19 cellular contexts compared by ENCODE assay signal in the genomic region with DNA sequence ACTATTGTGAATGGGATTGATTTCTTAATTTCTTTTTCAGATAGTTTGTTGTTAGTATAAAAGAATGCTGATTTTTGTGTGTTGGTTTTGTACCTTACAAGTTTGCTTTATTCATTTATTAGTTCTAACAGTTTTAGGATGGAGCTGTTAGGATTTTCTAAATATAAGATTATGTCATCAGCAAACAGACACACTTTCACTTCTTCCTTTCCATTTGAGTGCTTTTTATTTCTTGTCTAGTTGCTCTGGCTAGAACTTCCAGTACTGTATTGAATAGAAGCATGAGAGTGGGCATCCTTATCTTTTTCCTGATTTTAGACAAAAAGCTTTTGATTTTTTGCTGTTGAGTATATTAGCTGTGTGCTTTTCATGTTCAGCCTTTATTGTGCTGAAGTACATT.
"Had no signal": no experiment of that assay in that cellular context is flagged by ENCODE, and none has a peak within 500 bp of the region (broad histone marks: within the 10 kb centered on the region; RNA-seq: fewer than 3 reads in every experiment).

No MANE protein-coding gene starts in this region.

- H3K27me3 ChIP-seq: esophagus muscularis mucosa, gastrocnemius medialis, heart right ventricle, testis, tibial nerve, upper lobe of right lung, vagina had no signal

- H3K27ac Mint-ChIP-seq: dendritic cell treated with granulocyte-macrophage colony-stimulating factor and Interleukin-4, amounts not matched to agents 40 ng/mL and 50 ng/mL, for 4 days; effector memory CD8-positive, alpha-beta T cell; nephron progenitor cell had no signal

- H3K36me3 ChIP-seq: esophagus muscularis mucosa, gastrocnemius medialis, heart right ventricle, tibial nerve, upper lobe of right lung, vagina had no signal

- H3K4me1 ChIP-seq: esophagus muscularis mucosa, gastrocnemius medialis, heart right ventricle, testis, tibial nerve, upper lobe of right lung, vagina had no signal

- DNase-seq: effector memory CD8-positive, alpha-beta T cell; gastrocnemius medialis; heart right ventricle; hypothalamus; kidney glomerular epithelial cell; mesendoderm; naive B cell; nephron progenitor cell; posterior cingulate gyrus; stimulated activated CD4-positive, alpha-beta T cell treated with anti-CD3 and anti-CD28 coated beads, Interleukin-2, amount 100 ng/mL, for 24 hours; stimulated activated naive CD8-positive, alpha-beta T cell treated with anti-CD3 and anti-CD28 coated beads, Interleukin-15, Interleukin-2, amounts not matched to agents 100 U/mL and 50 U/mL, for 24 hours; testis; upper lobe of right lung had no signal

- ATAC-seq: effector memory CD8-positive, alpha-beta T cell; gastrocnemius medialis; heart right ventricle; sciatic nerve; stimulated activated naive CD8-positive, alpha-beta T cell treated with anti-CD3 and anti-CD28 coated beads, Interleukin-15, Interleukin-2, amounts not matched to agents 100 U/mL and 50 U/mL, for 24 hours; upper lobe of right lung had no signal

- H3K27ac ChIP-seq: epithelial cell of prostate, esophagus muscularis mucosa, gastrocnemius medialis, heart right ventricle, testis, tibial nerve, upper lobe of right lung, vagina had no signal

- H3K27me3 Mint-ChIP-seq: dendritic cell treated with granulocyte-macrophage colony-stimulating factor and Interleukin-4, amounts not matched to agents 40 ng/mL and 50 ng/mL, for 4 days had no signal

- H3K9me3 Mint-ChIP-seq: dendritic cell treated with granulocyte-macrophage colony-stimulating factor and Interleukin-4, amounts not matched to agents 40 ng/mL and 50 ng/mL, for 4 days had no signal

- H3K4me3 ChIP-seq: esophagus muscularis mucosa, gastrocnemius medialis, heart right ventricle, testis, tibial nerve, upper lobe of right lung, vagina had no signal

- H3K4me1 Mint-ChIP-seq: nephron progenitor cell had no signal

- H3K4me3 Mint-ChIP-seq: dendritic cell treated with granulocyte-macrophage colony-stimulating factor and Interleukin-4, amounts not matched to agents 40 ng/mL and 50 ng/mL, for 4 days; effector memory CD8-positive, alpha-beta T cell; naive B cell; nephron progenitor cell had no signal

- H3K9me3 ChIP-seq: esophagus muscularis mucosa, gastrocnemius medialis, testis, tibial nerve, upper lobe of right lung, vagina had no signal
